25 cellular contexts compared by ENCODE assay signal in the genomic region with DNA sequence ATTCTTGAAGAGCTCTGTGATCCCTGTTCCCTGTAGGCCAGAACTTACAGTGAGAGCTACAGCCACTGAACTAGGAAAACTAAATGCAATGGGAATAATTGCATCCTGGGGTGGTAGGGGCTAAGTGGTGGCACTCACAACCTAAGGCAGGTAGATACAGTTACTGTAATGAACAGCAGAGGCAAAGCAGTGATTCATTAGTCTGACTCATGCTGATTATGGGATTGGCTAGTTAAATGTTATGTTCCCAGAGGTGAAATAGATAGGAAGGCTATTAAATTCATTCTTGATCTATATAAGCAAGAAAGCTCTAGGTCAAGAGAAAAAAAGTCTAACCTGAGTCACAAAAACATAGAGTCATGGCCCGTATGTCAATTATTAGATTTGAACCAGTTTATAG.
"Had no signal": no experiment of that assay in that cellular context is flagged by ENCODE, and none has a peak within 500 bp of the region (broad histone marks: within the 10 kb centered on the region; RNA-seq: fewer than 3 reads in every experiment).

No MANE protein-coding gene starts in this region.

- H3K36me3 Mint-ChIP-seq: activated naive CD8-positive, alpha-beta T cell treated with anti-CD3 and anti-CD28 coated beads, Interleukin-2, amount 10 ng/mL, durations not matched to agents 7 days and 5 days; T-cell had no signal

- H3K4me1 ChIP-seq: adrenal gland had no signal

- H3K4me3 ChIP-seq: adrenal gland had no signal

- H3K36me3 ChIP-seq: adrenal gland had no signal

- H3K9me3 ChIP-seq: adrenal gland had no signal

- DNase-seq: activated CD4-positive, alpha-beta memory T cell treated with anti-CD3 and anti-CD28 coated beads, Interleukin-2, amount 10 ng/mL, durations not matched to agents 7 days and 5 days; activated CD4-positive, alpha-beta T cell treated with anti-CD3 and anti-CD28 coated beads, Interleukin-2, amount 50 U/mL, for 1 hour; activated CD4-positive, CD25-positive, alpha-beta regulatory T cell; activated CD8-positive, alpha-beta memory T cell treated with anti-CD3 and anti-CD28 coated beads, Interleukin-2, amount 50 U/mL, for 4 hours; activated gamma-delta T cell treated with Interleukin-2 at 50 U/mL for 16 hours; activated naive CD4-positive, alpha-beta T cell treated with anti-CD3 and anti-CD28 coated beads, Interleukin-2, amount 50 U/mL, for 16 hours; activated naive CD8-positive, alpha-beta T cell treated with anti-CD3 and anti-CD28 coated beads, Interleukin-2, amount 10 ng/mL, durations not matched to agents 7 days and 5 days; activated T-cell treated with anti-CD3 and anti-CD28 coated beads, Interleukin-2, amount 50 U/mL, for 72 hours; adrenal gland; anterior cingulate cortex; KG1; MM.1S; NCI-H1105; NCI-H1436; NCI-H1694 treated with DMSO at 0.1 percent for 48 hours; NCI-H2029 treated with DMSO at 0.1 percent for 48 hours; NCI-H510A treated with DMSO at 0.1 percent for 48 hours; NCI-H69; NK-92 treated with Interleukin-12 subunit alpha and Interleukin-12 subunit beta, amount 100 ng/mL, for 24 hours; SIG-M5; T-cell; T-helper 2 cell had no signal

- H3K4me3 Mint-ChIP-seq: activated CD4-positive, alpha-beta memory T cell treated with anti-CD3 and anti-CD28 coated beads, Interleukin-2, amount 10 ng/mL, durations not matched to agents 7 days and 5 days; activated naive CD8-positive, alpha-beta T cell treated with anti-CD3 and anti-CD28 coated beads, Interleukin-2, amount 10 ng/mL, durations not matched to agents 7 days and 5 days; activated T-cell treated with anti-CD3 and anti-CD28 coated beads, Interleukin-2, amount 50 U/mL, for 72 hours; central memory CD8-positive, alpha-beta T cell; T-cell had no signal

- H3K27ac Mint-ChIP-seq: activated CD4-positive, alpha-beta memory T cell treated with anti-CD3 and anti-CD28 coated beads, Interleukin-2, amount 10 ng/mL, durations not matched to agents 7 days and 5 days; activated naive CD8-positive, alpha-beta T cell treated with anti-CD3 and anti-CD28 coated beads, Interleukin-2, amount 10 ng/mL, durations not matched to agents 7 days and 5 days; activated T-cell treated with anti-CD3 and anti-CD28 coated beads, Interleukin-2, amount 50 U/mL, for 72 hours; activated T-helper 2 cell treated with anti-CD3 and anti-CD28 coated beads, Interferon-gamma antibody, Interleukin-2, Interleukin-4, amounts not matched to agents 10 μg/mL and 5 μg/mL and 100 μg/mL, durations not matched to agents 14 hours and 24 hours and 36 hours; T-cell had no signal

- H3K4me1 Mint-ChIP-seq: activated CD4-positive, alpha-beta memory T cell treated with anti-CD3 and anti-CD28 coated beads, Interleukin-2, amount 10 ng/mL, durations not matched to agents 7 days and 5 days; activated naive CD8-positive, alpha-beta T cell treated with anti-CD3 and anti-CD28 coated beads, Interleukin-2, amount 10 ng/mL, durations not matched to agents 7 days and 5 days; central memory CD8-positive, alpha-beta T cell; T-cell had no signal

- H3K27ac ChIP-seq: adrenal gland, VCaP had no signal

- H3K9me3 Mint-ChIP-seq: central memory CD8-positive, alpha-beta T cell had no signal

- H3K27me3 Mint-ChIP-seq: activated CD4-positive, alpha-beta memory T cell treated with anti-CD3 and anti-CD28 coated beads, Interleukin-2, amount 10 ng/mL, durations not matched to agents 7 days and 5 days; activated naive CD8-positive, alpha-beta T cell treated with anti-CD3 and anti-CD28 coated beads, Interleukin-2, amount 10 ng/mL, durations not matched to agents 7 days and 5 days; central memory CD8-positive, alpha-beta T cell; T-cell had no signal
